Comparison of ENCODE assay signal across 16 cellular contexts in genomic region chr5:144284036-144284435, GRCh38.
DNase-seq lines count a peak whose midpoint lies in the region; ATAC-seq, FAIRE-seq and TF ChIP-seq lines count a peak whose summit lies in the region.
"Had no signal": no experiment of that assay in that cellular context is flagged by ENCODE, and none has a peak within 500 bp of the region (broad histone marks: within the 10 kb centered on the region; RNA-seq: fewer than 3 reads in every experiment).

No MANE protein-coding gene starts in this region.

- no peak overlapping the region for H3K4me3 ChIP-seq in body of pancreas
- H3K4me3 ChIP-seq in pancreas, result no peak overlapping the region
- H3K4me3 ChIP-seq in stomach, result no peak overlapping the region
- H3K4me3 ChIP-seq: BLaER1, GM23248, HAP-1 had no signal

- no peak for FAIRE-seq in pancreas (lab: Jason Lieb, UNC)
- FAIRE-seq: G401.6 had no signal

- H3K36me3 ChIP-seq in body of pancreas (replicated peaks in 1 of 2; ENCODE audit: insufficient read depth in 1 of 2, low read depth in 2 of 2) (no peaks in the 10 kb centered on the region), pancreas (no peaks in the 10 kb centered on the region), stomach (no peaks in the 10 kb centered on the region)
- H3K36me3 ChIP-seq: BLaER1, HAP-1 had no signal

- TF ChIP-seq CTCF in body of pancreas (IDR thresholded peaks at IDR 0.05), result no peak
- TF ChIP-seq CTCF in pancreas (IDR thresholded peaks at IDR 0.05), result no peak
- no peak for TF ChIP-seq CTCF in stomach (IDR thresholded peaks at IDR 0.05)

- H3K4me1 ChIP-seq in body of pancreas (peaks cover 16% of the 10 kb centered on the region), pancreas (peaks cover 4 to 5% (median 4%) of the 10 kb centered on the region in 3 donors), stomach (no peaks in the 10 kb centered on the region)
- H3K4me1 ChIP-seq: BLaER1, HAP-1 had no signal

- H3K27me3 ChIP-seq in body of pancreas (no peaks in the 10 kb centered on the region), pancreas (no peaks in the 10 kb centered on the region), stomach (no peaks in the 10 kb centered on the region)
- H3K27me3 ChIP-seq: BLaER1 had no signal

- no peak for TF ChIP-seq EP300 in stomach (IDR thresholded peaks at IDR 0.05)

- H3K27ac ChIP-seq in body of pancreas (peak overlapping the region in 1 of 4 donors; percentile 40), pancreas (no peak overlapping the region), stomach (no peak overlapping the region)
- H3K27ac ChIP-seq: BLaER1, GM23248, HL-60 had no signal

- intact Hi-C loops in body of pancreas (cut with DNase I), result no loop called here
- intact Hi-C loops in pancreas (cut with DNase I), result no loop called here
- intact Hi-C loops in stomach (cut with DNase I; ENCODE audit: low total_unique reads), result no loop called here

- H3K9me3 ChIP-seq in body of pancreas, result no peaks in the 10 kb centered on the region
- H3K9me3 ChIP-seq in pancreas, result no peaks in the 10 kb centered on the region
- no peaks in the 10 kb centered on the region for H3K9me3 ChIP-seq in stomach
- H3K9me3 ChIP-seq: BLaER1, HAP-1 had no signal

- WGBS in body of pancreas, 2 donors, result 84 to 98% methylated on average over 2 of the region's 2 CpGs
- 95 to 96% methylated on average over 2 of the region's 2 CpGs for WGBS in pancreas, 2 donors
- 90 to 97% (median 95%) methylated on average over 2 of the region's 2 CpGs for WGBS in stomach, 5 donors

- DNase-seq in DMS53 treated with DMSO at 0.1 percent for 48 hours (lab: John Stamatoyannopoulos, UW; ENCODE audit: unreplicated experiment) (peak; percentile 36), OCI-M1 (lab: John Stamatoyannopoulos, UW) (peak; percentile 6), body of pancreas (peak in 1 of 4 donors; percentile 9), pancreas (no peak), NOMO-1 (lab: John Stamatoyannopoulos, UW; ENCODE audit: unreplicated experiment in 2 of 2) (no peak), stomach (no peak), NCI-H1105 treated with DMSO at 0.1 percent for 48 hours (lab: John Stamatoyannopoulos, UW) (no peak)
- DNase-seq: 8988T; Calu3; CD4-positive, alpha-beta memory T cell; GM23248 had no signal

- ATAC-seq in body of pancreas, result peak; percentile 45
- peak; percentile 50 to 76 (median 54) for ATAC-seq in pancreas
- no peak for ATAC-seq in GM19467 (IDR thresholded peaks at IDR 0.05; ENCODE audit: unreplicated experiment)

- TF ChIP-seq POLR2A in body of pancreas (IDR thresholded peaks at IDR 0.05) (no peak), stomach (IDR thresholded peaks at IDR 0.05) (no peak)

Comparison
In these comparisons a context has a peak if more than half of its experiments do, and no peak if none do; other contexts are left out.
1. DNase-seq: peak in DMS53 treated with DMSO at 0.1 percent for 48 hours (single experiment) and OCI-M1 (single experiment); none in pancreas (0 of 6), NOMO-1 (0 of 2), stomach (single experiment) and NCI-H1105 treated with DMSO at 0.1 percent for 48 hours (single experiment).